Comparison of ENCODE assay signal across 1 cellular context in the genomic region with DNA sequence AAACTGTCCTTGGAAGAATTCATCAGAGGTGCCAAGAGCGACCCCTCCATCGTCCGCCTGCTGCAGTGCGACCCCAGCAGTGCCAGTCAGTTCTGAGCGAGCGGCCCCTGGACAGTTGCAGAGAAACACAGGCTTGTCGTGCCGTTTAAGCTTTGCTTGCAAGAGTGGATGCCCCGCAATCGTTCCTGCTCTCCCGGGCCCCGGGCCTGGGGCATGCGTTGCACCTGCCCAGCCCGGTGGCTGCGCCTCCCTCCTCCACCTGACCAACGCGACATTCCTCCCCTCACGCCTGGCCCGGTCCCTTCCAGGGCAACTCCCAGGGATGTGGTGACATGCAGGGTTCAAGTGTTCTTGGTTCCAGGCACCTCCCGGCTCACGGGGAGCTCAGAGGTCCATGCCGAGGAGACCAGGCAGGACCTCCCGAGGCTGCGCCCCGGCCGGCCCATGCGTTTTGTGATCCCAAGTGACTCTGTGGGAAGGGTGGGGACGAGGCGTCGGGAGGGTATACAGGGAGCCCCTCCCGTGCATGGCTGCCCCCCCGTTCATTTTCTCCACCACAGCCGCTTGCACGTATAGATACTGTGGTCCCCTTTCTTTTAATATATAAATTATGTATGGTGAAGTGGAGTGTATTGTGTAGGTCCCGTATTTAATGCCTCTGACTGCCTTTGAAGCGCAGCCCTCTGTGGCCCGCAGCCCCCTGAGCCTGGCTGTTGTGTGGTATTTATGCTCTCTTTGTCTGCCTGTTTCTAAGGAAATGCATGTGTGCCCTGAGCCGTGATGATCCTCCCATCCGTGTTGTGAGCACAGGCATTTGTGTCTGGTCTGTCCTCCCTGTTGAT.
TF ChIP-seq lines count a peak whose summit lies in the region.

No MANE protein-coding gene starts in this region.

TF ChIP-seq in IMR-90, 13 proteins besides CTCF, POLR2A, EP300 and RAD21:
- no peak for TF ChIP-seq FOS (IDR thresholded peaks at IDR 0.05; ENCODE audit: low read depth, low read length)
- TF ChIP-seq CHD1 (IDR thresholded peaks at IDR 0.05; ENCODE audit: low read depth, low read length): no peak
- no peak for TF ChIP-seq MAFK (IDR thresholded peaks at IDR 0.05; ENCODE audit: low read depth, low read length)
- TF ChIP-seq, protein P1, sequence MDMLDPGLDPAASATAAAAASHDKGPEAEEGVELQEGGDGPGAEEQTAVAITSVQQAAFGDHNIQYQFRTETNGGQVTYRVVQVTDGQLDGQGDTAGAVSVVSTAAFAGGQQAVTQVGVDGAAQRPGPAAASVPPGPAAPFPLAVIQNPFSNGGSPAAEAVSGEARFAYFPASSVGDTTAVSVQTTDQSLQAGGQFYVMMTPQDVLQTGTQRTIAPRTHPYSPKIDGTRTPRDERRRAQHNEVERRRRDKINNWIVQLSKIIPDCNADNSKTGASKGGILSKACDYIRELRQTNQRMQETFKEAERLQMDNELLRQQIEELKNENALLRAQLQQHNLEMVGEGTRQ (IDR thresholded peaks at IDR 0.05; ENCODE audit: low read depth, low read length): no peak
- no peak for TF ChIP-seq CEBPB (IDR thresholded peaks at IDR 0.05; ENCODE audit: low read depth, low read length)
- TF ChIP-seq MXI1 (IDR thresholded peaks at IDR 0.05; ENCODE audit: borderline replicate concordance, low read depth, low read length): no peak
- no peak for TF ChIP-seq SMC3 (IDR thresholded peaks at IDR 0.05; ENCODE audit: low read depth, low read length)
- TF ChIP-seq RCOR1 (IDR thresholded peaks at IDR 0.05; ENCODE audit: insufficient replicate concordance, low read length): no peak
- no peak for TF ChIP-seq MAZ (IDR thresholded peaks at IDR 0.05; ENCODE audit: borderline replicate concordance, low read depth, low read length)
- no peak for TF ChIP-seq BHLHE40 (IDR thresholded peaks at IDR 0.05; ENCODE audit: low read depth, low read length)
- TF ChIP-seq NFE2L2 (IDR thresholded peaks at IDR 0.05; ENCODE audit: low read depth, low read length): no peak
- TF ChIP-seq, protein P2, sequence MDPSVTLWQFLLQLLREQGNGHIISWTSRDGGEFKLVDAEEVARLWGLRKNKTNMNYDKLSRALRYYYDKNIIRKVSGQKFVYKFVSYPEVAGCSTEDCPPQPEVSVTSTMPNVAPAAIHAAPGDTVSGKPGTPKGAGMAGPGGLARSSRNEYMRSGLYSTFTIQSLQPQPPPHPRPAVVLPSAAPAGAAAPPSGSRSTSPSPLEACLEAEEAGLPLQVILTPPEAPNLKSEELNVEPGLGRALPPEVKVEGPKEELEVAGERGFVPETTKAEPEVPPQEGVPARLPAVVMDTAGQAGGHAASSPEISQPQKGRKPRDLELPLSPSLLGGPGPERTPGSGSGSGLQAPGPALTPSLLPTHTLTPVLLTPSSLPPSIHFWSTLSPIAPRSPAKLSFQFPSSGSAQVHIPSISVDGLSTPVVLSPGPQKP (IDR thresholded peaks at IDR 0.05; ENCODE audit: borderline replicate concordance, low read depth, low read length): no peak
